9 cellular contexts compared by ENCODE assay signal in genomic region chr17:21408220-21408619, GRCh38. TPM values are rescaled to one million over a fixed set of nuclear protein-coding genes. Genes with fewer than 3 reads are reported as not detected.
"Had no signal": no experiment of that assay in that cellular context is flagged by ENCODE, and none has a peak within 500 bp of the region (broad histone marks: within the 10 kb centered on the region; RNA-seq: fewer than 3 reads in every experiment).

No MANE protein-coding gene starts in this region.

RNA-seq across cellular contexts. Expression of gene KCNJ12, which starts 32.1 kb away (rescaled TPM):
- total RNA-seq: activated CD4-positive, alpha-beta memory T cell treated with anti-CD3 and anti-CD28 coated beads, Interleukin-2, amount 10 ng/mL, durations not matched to agents 7 days and 5 days; activated CD4-positive, alpha-beta T cell treated with anti-CD3 and anti-CD28 coated beads for 36 hours; activated CD4-positive, alpha-beta T cell treated with anti-CD3 and anti-CD28 coated beads, Interleukin-2, amount 10 ng/mL, durations not matched to agents 7 days and 5 days; activated CD8-positive, alpha-beta memory T cell treated with anti-CD3 and anti-CD28 coated beads, Interleukin-2, amount 10 ng/mL, durations not matched to agents 7 days and 5 days; activated CD8-positive, alpha-beta T cell treated with anti-CD3 and anti-CD28 coated beads, Interleukin-2, amount 10 ng/mL, durations not matched to agents 7 days and 5 days; activated naive CD8-positive, alpha-beta T cell treated with anti-CD3 and anti-CD28 coated beads, Interleukin-2, amount 10 ng/mL, durations not matched to agents 7 days and 5 days; activated T-helper 2 cell treated with anti-CD3 and anti-CD28 coated beads, Interferon-gamma antibody, Interleukin-2, Interleukin-4, amounts not matched to agents 10 μg/mL and 5 μg/mL and 100 μg/mL, durations not matched to agents 14 hours and 24 hours and 36 hours; T-helper 1 cell treated with Interleukin-12 subunit alpha and Interleukin-12 subunit beta and Interleukin-4 antibody, amounts not matched to agents 30 ng/mL and 1 ng/mL, for 36 hours; T-helper 2 cell treated with Interferon-gamma antibody and Interleukin-4, amounts not matched to agents 100 ng/mL and 5 ng/mL, for 36 hours had no signal
